ENCODE assay signal across 12 cellular contexts in the genomic region with DNA sequence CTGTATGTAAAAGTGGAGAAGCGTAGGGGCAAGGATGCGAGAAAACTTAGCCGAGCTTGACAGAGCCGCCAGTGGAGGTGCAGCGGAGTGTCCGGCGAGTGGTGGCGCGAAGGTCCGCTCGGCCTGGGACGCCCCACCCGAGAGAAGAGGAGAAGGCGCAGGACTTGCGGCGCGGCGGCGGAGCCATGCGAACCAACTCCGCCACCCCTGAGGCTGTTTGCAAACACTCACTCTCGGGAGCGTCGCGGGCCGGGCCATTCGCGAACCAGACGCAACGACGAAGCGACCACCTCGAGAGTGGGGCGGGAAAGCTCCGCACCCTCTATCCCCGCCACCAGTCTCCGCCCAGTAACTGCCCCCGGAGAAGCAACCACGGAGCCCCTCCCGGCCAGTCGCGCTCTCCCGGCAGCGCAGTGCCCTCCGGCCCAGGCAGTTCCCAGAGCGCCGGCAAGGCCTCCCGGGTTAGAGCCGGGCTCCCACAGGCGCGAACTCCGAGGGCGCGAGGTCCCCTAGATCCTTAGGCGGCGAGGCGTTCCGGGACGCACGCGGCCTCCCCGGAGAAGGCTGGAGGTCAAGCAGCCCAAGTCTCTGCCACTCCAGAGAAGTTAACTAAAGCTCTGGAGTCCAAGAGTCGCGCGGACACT. TPM values are rescaled to one million over a fixed set of nuclear protein-coding genes. Genes with fewer than 3 reads are reported as not detected.
DNase-seq lines count a peak whose midpoint lies in the region; ATAC-seq, FAIRE-seq and TF ChIP-seq lines count a peak whose summit lies in the region.
"Had no signal": no experiment of that assay in that cellular context is flagged by ENCODE, and none has a peak within 500 bp of the region (broad histone marks: within the 10 kb centered on the region; RNA-seq: fewer than 3 reads in every experiment).

No MANE protein-coding gene starts in this region.

- peak; percentile 15 for ATAC-seq in WTC11
- peak in 3 of 4 donors; percentile 22 to 60 (median 53) for ATAC-seq in heart left ventricle
- no peak for ATAC-seq in GM21825 (IDR thresholded peaks at IDR 0.05; ENCODE audit: unreplicated experiment)

- H3K4me1 Mint-ChIP-seq in WTC11, result peaks cover 46% of the 10 kb centered on the region
- H3K4me1 Mint-ChIP-seq: memory B cell had no signal

- peak overlapping the region; percentile 78 for H3K4me3 Mint-ChIP-seq in WTC11
- H3K4me3 Mint-ChIP-seq: activated naive CD4-positive, alpha-beta T cell treated with anti-CD3 and anti-CD28 coated beads for 36 hours; memory B cell had no signal

- H3K27ac ChIP-seq in heart left ventricle, result peak overlapping the region in 2 of 12 donors; percentile 43 to 90
- H3K27ac ChIP-seq: BLaER1 treated with 17β-estradiol and CSF1 and Interleukin-3, amounts not matched to agents 10 nM and 100 nM had no signal

- H3K9me3 ChIP-seq in heart left ventricle, result no peaks in the 10 kb centered on the region
- H3K9me3 ChIP-seq in neuron (ENCODE audit: low read length), result no peaks in the 10 kb centered on the region

- CTCF ChIA-PET in WTC11 (lab: Charles Lee), result interaction anchor here (1.3 kb wide), 1 partner anchor 12 kb away, joined by 4 read pairs; no protein-coding TSS in a partner anchor

- H3K4me3 ChIP-seq in heart left ventricle (peak overlapping the region in 11 of 12 donors; percentile 20 to 51 (median 43)), neuron (ENCODE audit: low read length) (peak overlapping the region; percentile 49)
- H3K4me3 ChIP-seq: BLaER1 treated with 17β-estradiol and CSF1 and Interleukin-3, amounts not matched to agents 10 nM and 100 nM had no signal

- peak; percentile 21 for DNase-seq in AG08395 (ENCODE audit: low spot score)
- peak; percentile 57 for DNase-seq in WTC11 (ENCODE audit: low spot score)
- peak in 4 of 5 donors; percentile 23 to 64 (median 26) for DNase-seq in heart left ventricle
- no peak for DNase-seq in cerebellar cortex (ENCODE audit: low spot score)
- no peak for DNase-seq in LoVo (ENCODE audit: low spot score)
- no peak for DNase-seq in GM12892 (ENCODE audit: insufficient read length)
- DNase-seq: activated naive CD4-positive, alpha-beta T cell treated with anti-CD3 and anti-CD28 coated beads for 36 hours; NCI-H146 had no signal

- intact Hi-C loops in heart left ventricle (cut with DNase I), result no loop called here

- no peak for TF ChIP-seq POLR2A in heart left ventricle (IDR thresholded peaks at IDR 0.05)
- TF ChIP-seq POLR2A in GM12892 (IDR thresholded peaks at IDR 0.05; ENCODE audit: low read depth, low read length), result no peak

- no peaks in the 10 kb centered on the region for H3K9me3 Mint-ChIP-seq in WTC11
- H3K9me3 Mint-ChIP-seq: activated naive CD4-positive, alpha-beta T cell treated with anti-CD3 and anti-CD28 coated beads for 36 hours had no signal

- TF ChIP-seq CTCF in WTC11 (IDR thresholded peaks at IDR 0.05) (no peak), heart left ventricle (IDR thresholded peaks at IDR 0.05) (no peak)

- H3K36me3 Mint-ChIP-seq in WTC11, result no peaks in the 10 kb centered on the region

- peak overlapping the region; percentile 57 for H2AFZ ChIP-seq in neuron (ENCODE audit: low read depth, low read length)

- H3K27ac Mint-ChIP-seq in WTC11, result no peak overlapping the region
- H3K27ac Mint-ChIP-seq: activated naive CD4-positive, alpha-beta T cell treated with anti-CD3 and anti-CD28 coated beads for 36 hours; memory B cell had no signal

- H3K27me3 ChIP-seq in heart left ventricle, result peaks cover 0 to 6% (median 0%) of the 10 kb centered on the region in 9 donors
- H3K27me3 ChIP-seq in neuron (ENCODE audit: insufficient read depth, low read length), result peaks cover 28% of the 10 kb centered on the region
- H3K27me3 ChIP-seq: BLaER1 treated with 17β-estradiol and CSF1 and Interleukin-3, amounts not matched to agents 10 nM and 100 nM had no signal

- peaks cover 0 to 14% (median 0%) of the 10 kb centered on the region in 12 donors for H3K4me1 ChIP-seq in heart left ventricle
- H3K4me1 ChIP-seq in neuron (ENCODE audit: insufficient read depth, low read length), result peaks cover 43% of the 10 kb centered on the region
- H3K4me1 ChIP-seq: BLaER1 treated with 17β-estradiol and CSF1 and Interleukin-3, amounts not matched to agents 10 nM and 100 nM had no signal

- no peak for FAIRE-seq in GM12892 (lab: Jason Lieb, UNC)

- POLR2A ChIA-PET in WTC11 (lab: Charles Lee), result no interaction called here

- WGBS in heart left ventricle, 4 donors, result 32 to 46% (median 36%) methylated on average over 37 to 65 of the region's 65 CpGs

- H3K36me3 ChIP-seq in heart left ventricle (peaks cover 0 to 5% (median 0%) of the 10 kb centered on the region in 9 donors), neuron (ENCODE audit: insufficient read depth, low read length) (no peaks in the 10 kb centered on the region)

- H3K27me3 Mint-ChIP-seq in WTC11 (ENCODE audit: low read depth), result peaks cover 63% of the 10 kb centered on the region
- H3K27me3 Mint-ChIP-seq: memory B cell had no signal

TF ChIP-seq in WTC11, 78 proteins besides CTCF, POLR2A, EP300 and RAD21:
- TF ChIP-seq KAT7 (CRISPR knock-in tag; IDR thresholded peaks at IDR 0.05; ENCODE audit: borderline replicate concordance) (peak; percentile 84; the same call in 1 of the 2 replicates), ETV6 (CRISPR knock-in tag; IDR thresholded peaks at IDR 0.05) (peak; percentile 51; the same call in 1 of the 2 replicates), FOXK1 (CRISPR knock-in tag; IDR thresholded peaks at IDR 0.05) (0 out of 2 replicates have a peak, but pooled peaks have one; percentile 32)
- TF ChIP-seq, protein P1, sequence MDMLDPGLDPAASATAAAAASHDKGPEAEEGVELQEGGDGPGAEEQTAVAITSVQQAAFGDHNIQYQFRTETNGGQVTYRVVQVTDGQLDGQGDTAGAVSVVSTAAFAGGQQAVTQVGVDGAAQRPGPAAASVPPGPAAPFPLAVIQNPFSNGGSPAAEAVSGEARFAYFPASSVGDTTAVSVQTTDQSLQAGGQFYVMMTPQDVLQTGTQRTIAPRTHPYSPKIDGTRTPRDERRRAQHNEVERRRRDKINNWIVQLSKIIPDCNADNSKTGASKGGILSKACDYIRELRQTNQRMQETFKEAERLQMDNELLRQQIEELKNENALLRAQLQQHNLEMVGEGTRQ (CRISPR knock-in tag; IDR thresholded peaks at IDR 0.05), result no peak
- TF ChIP-seq, protein P2, sequence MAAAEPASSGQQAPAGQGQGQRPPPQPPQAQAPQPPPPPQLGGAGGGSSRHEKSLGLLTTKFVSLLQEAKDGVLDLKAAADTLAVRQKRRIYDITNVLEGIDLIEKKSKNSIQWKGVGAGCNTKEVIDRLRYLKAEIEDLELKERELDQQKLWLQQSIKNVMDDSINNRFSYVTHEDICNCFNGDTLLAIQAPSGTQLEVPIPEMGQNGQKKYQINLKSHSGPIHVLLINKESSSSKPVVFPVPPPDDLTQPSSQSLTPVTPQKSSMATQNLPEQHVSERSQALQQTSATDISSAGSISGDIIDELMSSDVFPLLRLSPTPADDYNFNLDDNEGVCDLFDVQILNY (CRISPR knock-in tag; IDR thresholded peaks at IDR 0.05), result peak; percentile 68; the same call in 1 of the 2 replicates

RNA-seq across cellular contexts. Expression of gene MAB21L2, which starts 2.2 kb away (rescaled TPM):
- total RNA-seq in WTC11 (2021), result 0.07 TPM in 1 of 3 replicates, not detected in the others
- total RNA-seq in heart left ventricle, result under 1 TPM in 5 of 9 donors, not detected in 4; 0.10 to 0.45 (median 0.22) TPM
- polyA plus RNA-seq in heart left ventricle, result under 1 TPM in 1 of 2 donors, not detected in 1; 0.06 TPM
- polyA plus RNA-seq in GM12892 (2012; ENCODE audit: missing spikeins), result 0.45 TPM
- total RNA-seq: activated naive CD4-positive, alpha-beta T cell treated with anti-CD3 and anti-CD28 coated beads for 36 hours had no signal

Comparison
In these comparisons a context has a peak if more than half of its experiments do, and no peak if none do; other contexts are left out.
1. DNase-seq: peak in AG08395 (single experiment), WTC11 (single experiment) and heart left ventricle (4 of 5); none in cerebellar cortex (single experiment), LoVo (single experiment) and GM12892 (single experiment).